20 cellular contexts compared by ENCODE assay signal in the genomic region with DNA sequence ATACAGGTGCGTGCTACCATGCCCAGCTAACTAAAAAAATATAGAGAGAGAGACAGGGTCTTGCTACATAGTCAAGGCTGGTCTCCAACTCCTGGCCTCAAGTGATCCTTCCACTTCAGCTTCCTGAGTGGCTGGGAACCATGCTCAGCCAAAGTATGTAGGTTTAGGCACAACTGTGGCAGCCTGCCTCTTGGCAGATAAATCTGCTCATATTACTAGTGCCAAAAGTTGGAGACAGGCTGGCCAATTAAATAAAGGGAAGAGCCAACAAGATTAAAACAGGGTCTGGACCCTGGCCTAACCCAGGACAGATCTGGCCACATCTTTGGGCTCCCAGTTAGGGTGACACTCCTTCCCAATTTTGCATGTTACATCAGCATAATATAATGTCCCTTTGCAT.
"Had no signal": no experiment of that assay in that cellular context is flagged by ENCODE, and none has a peak within 500 bp of the region (broad histone marks: within the 10 kb centered on the region; RNA-seq: fewer than 3 reads in every experiment).

No MANE protein-coding gene starts in this region.

- H3K4me1 ChIP-seq: lower lobe of right lung, neural progenitor cell, psoas muscle, spleen, testis, transverse colon had no signal

- H3K27ac ChIP-seq: dorsolateral prefrontal cortex, lower lobe of right lung, neural progenitor cell, psoas muscle, spleen, testis, transverse colon had no signal

- DNase-seq: cortex of kidney; effector CD8-positive, alpha-beta T cell; islet precursor cell; lower lobe of right lung; occipital lobe; psoas muscle; retina; spleen; stimulated activated CD4-positive, alpha-beta T cell treated with anti-CD3 and anti-CD28 coated beads, Interleukin-15, amount 100 ng/mL, for 24 hours; stimulated activated CD4-positive, alpha-beta T cell treated with anti-CD3 and anti-CD28 coated beads, Interleukin-1b, Interleukin-23, amount 100 ng/mL, for 48 hours; stimulated activated CD4-positive, alpha-beta T cell treated with anti-CD3 and anti-CD28 coated beads, Interleukin-4, amount 100 ng/mL, for 4 hours; stimulated activated naive B cell treated with anti-CD40 and anti-IgM and Interleukin-4, amounts not matched to agents 10 μg/mL and 1 μg/mL and 100 μg/mL, for 72 hours; stimulated activated naive CD8-positive, alpha-beta T cell treated with anti-CD3 and anti-CD28 coated beads, Interleukin-15, amount 100 ng/mL, for 72 hours; testis; transverse colon had no signal

- H3K27me3 ChIP-seq: neural progenitor cell, spleen, testis, transverse colon had no signal

- H3K9me3 ChIP-seq: lower lobe of right lung, psoas muscle, testis, transverse colon had no signal

- ATAC-seq: left lobe of liver; lower lobe of right lung; natural killer cell treated with Interleukin-12 subunit alpha and Interleukin-12 subunit beta and Interleukin-15 and Interleukin-18, amount 100 ng/mL, for 72 hours; psoas muscle; sciatic nerve; stimulated activated naive B cell treated with anti-CD40 and anti-IgM and Interleukin-4, amounts not matched to agents 10 μg/mL and 1 μg/mL and 100 μg/mL, for 72 hours; stimulated activated naive CD8-positive, alpha-beta T cell treated with anti-CD3 and anti-CD28 coated beads, Interleukin-15, amount 100 ng/mL, for 72 hours had no signal

- H3K36me3 ChIP-seq: lower lobe of right lung, neural progenitor cell, spleen, transverse colon had no signal

- H3K4me3 ChIP-seq: dorsolateral prefrontal cortex, lower lobe of right lung, neural progenitor cell, psoas muscle, spleen, testis, transverse colon had no signal
